23 cellular contexts compared by ENCODE assay signal in the genomic region with DNA sequence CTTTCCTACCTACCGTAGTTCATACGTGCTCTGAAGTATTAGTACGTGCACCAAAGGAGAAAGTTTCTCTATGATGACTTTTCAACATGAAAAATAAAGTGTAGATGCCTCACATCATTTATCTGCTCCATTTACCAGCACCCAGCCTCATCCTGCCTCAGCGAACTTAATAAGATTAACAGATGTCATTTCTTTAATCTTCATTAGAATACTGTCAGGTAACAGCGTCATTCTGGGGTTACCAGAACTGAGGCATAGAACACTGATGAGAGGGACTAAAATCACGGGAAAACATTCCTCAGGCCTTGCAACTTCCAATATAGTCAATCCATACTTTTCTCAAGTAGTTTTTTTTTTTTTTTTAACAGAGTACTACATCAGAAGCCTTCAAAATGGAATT.
"Had no signal": no experiment of that assay in that cellular context is flagged by ENCODE, and none has a peak within 500 bp of the region (broad histone marks: within the 10 kb centered on the region; RNA-seq: fewer than 3 reads in every experiment).

No MANE protein-coding gene starts in this region.

- FAIRE-seq: colon, endometrium had no signal

- DNase-seq: activated B cell treated with CpG ODN at 0.5 μM for 24 hours; activated CD4-positive, alpha-beta T cell treated with anti-CD3 and anti-CD28 coated beads for 48 hours; activated CD4-positive, alpha-beta T cell treated with anti-CD3 and anti-CD28 coated beads, Interleukin-2, amount 50 U/mL, for 1 hour; activated CD4-positive, alpha-beta T cell treated with anti-CD3 and anti-CD28 coated beads, Interleukin-2, amount 50 U/mL, for 48 hours; activated CD8-positive, alpha-beta memory T cell treated with anti-CD3 and anti-CD28 coated beads for 24 hours; activated CD8-positive, alpha-beta T cell treated with anti-CD3 and anti-CD28 coated beads for 36 hours; activated effector memory CD4-positive, alpha-beta T cell treated with Interleukin-2 at 50 U/mL for 16 hours; activated naive CD4-positive, alpha-beta T cell treated with anti-CD3 and anti-CD28 coated beads for 36 hours; activated naive CD8-positive, alpha-beta T cell treated with anti-CD3 and anti-CD28 coated beads for 36 hours; activated naive CD8-positive, alpha-beta T cell treated with anti-CD3 and anti-CD28 coated beads, Interleukin-2, amount 50 U/mL, for 24 hours; activated T-cell treated with anti-CD3 and anti-CD28 coated beads, Interleukin-2, amount 50 U/mL, for 4 hours; amygdala; aorta; body of pancreas; cortex of kidney; effector CD8-positive, alpha-beta T cell; esophagus squamous epithelium; heart right ventricle; T-helper 17 cell; T1000; WERI-Rb-1 had no signal
